ENCODE assay signal across 1 cellular context in the genomic region with DNA sequence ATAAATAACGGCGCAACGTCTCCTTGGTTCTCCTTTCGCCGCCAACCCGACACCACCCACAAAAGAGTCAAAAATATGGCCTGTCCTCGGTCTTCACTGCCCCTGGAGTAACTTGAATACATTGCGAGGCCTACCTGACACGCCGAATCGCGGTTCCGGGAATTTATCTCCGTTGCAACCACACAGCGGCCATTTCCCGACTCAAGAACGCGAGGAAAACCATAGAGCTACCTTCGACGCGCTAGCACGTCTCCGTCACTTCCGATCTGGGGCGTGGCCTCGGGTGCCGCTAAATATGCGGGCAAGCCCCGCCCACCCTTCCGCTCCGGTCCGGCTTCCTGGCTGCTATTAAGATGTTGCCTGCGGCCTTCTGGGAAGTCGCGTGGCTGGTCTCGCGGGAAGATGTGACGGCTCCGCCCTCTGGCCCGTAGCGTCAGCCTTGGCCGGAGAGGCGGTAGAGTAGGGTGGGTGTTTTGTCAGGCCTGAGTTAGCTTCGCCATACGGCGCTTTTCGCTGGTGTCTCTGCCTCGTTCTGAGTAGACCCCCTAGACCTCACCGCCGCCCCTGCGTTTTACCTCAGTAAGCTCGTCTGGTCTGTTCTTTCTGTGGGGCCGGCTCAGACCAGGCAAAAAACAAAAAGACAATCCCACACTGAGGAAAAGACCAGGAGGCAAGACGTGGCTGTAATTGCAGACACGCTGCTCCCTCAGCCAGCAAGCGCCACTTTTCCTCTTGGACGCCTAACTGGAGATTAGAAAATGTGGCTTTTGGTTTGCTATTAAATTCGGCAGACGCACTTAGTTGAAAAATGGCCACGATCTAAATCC.
TF ChIP-seq lines count a peak whose summit lies in the region.

A gene with protein sequence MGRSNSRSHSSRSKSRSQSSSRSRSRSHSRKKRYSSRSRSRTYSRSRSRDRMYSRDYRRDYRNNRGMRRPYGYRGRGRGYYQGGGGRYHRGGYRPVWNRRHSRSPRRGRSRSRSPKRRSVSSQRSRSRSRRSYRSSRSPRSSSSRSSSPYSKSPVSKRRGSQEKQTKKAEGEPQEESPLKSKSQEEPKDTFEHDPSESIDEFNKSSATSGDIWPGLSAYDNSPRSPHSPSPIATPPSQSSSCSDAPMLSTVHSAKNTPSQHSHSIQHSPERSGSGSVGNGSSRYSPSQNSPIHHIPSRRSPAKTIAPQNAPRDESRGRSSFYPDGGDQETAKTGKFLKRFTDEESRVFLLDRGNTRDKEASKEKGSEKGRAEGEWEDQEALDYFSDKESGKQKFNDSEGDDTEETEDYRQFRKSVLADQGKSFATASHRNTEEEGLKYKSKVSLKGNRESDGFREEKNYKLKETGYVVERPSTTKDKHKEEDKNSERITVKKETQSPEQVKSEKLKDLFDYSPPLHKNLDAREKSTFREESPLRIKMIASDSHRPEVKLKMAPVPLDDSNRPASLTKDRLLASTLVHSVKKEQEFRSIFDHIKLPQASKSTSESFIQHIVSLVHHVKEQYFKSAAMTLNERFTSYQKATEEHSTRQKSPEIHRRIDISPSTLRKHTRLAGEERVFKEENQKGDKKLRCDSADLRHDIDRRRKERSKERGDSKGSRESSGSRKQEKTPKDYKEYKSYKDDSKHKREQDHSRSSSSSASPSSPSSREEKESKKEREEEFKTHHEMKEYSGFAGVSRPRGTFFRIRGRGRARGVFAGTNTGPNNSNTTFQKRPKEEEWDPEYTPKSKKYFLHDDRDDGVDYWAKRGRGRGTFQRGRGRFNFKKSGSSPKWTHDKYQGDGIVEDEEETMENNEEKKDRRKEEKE (minus strand): TSS at position 268 of the 827 bp plus-strand sequence. CDS start 9,980 bp downstream, outside the sequence.

TF ChIP-seq in K562, 482 proteins besides CTCF, POLR2A, EP300 and RAD21 (continued from another document and continues in another):
- TF ChIP-seq, protein P1, sequence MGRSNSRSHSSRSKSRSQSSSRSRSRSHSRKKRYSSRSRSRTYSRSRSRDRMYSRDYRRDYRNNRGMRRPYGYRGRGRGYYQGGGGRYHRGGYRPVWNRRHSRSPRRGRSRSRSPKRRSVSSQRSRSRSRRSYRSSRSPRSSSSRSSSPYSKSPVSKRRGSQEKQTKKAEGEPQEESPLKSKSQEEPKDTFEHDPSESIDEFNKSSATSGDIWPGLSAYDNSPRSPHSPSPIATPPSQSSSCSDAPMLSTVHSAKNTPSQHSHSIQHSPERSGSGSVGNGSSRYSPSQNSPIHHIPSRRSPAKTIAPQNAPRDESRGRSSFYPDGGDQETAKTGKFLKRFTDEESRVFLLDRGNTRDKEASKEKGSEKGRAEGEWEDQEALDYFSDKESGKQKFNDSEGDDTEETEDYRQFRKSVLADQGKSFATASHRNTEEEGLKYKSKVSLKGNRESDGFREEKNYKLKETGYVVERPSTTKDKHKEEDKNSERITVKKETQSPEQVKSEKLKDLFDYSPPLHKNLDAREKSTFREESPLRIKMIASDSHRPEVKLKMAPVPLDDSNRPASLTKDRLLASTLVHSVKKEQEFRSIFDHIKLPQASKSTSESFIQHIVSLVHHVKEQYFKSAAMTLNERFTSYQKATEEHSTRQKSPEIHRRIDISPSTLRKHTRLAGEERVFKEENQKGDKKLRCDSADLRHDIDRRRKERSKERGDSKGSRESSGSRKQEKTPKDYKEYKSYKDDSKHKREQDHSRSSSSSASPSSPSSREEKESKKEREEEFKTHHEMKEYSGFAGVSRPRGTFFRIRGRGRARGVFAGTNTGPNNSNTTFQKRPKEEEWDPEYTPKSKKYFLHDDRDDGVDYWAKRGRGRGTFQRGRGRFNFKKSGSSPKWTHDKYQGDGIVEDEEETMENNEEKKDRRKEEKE (IDR thresholded peaks at IDR 0.05; ENCODE audit: borderline replicate concordance in 1 of 2, control insufficient read depth in 1 of 2, low read depth in 2 of 2, low read length in 1 of 2) = 0 out of 4 replicates have a peak, but pooled peaks of 1 of the 2 experiments have one; percentile 24
- TF ChIP-seq POLR3A (IDR thresholded peaks at IDR 0.05; ENCODE audit: borderline replicate concordance, extremely low read depth, insufficient read depth, insufficient read length) (no peak), RBM17 (IDR thresholded peaks at IDR 0.05; ENCODE audit: borderline replicate concordance, low read depth, low read length) (no peak), ZNF3 (CRISPR knock-in tag; IDR thresholded peaks at IDR 0.05) (no peak), KLF13 (tag; IDR thresholded peaks at IDR 0.05; ENCODE audit: borderline replicate concordance, low read depth) (no peak; the same call in 1 of the 2 replicates), C11orf30 (IDR thresholded peaks at IDR 0.05; ENCODE audit: low read depth) (no peak), ZNF263 (CRISPR knock-in tag; IDR thresholded peaks at IDR 0.05; ENCODE audit: borderline replicate concordance) (no peak; the same call in 1 of the 2 replicates), RBM15 (IDR thresholded peaks at IDR 0.05; ENCODE audit: insufficient read depth, low read length) (no peak), HMG20B (CRISPR knock-in tag; IDR thresholded peaks at IDR 0.05) (no peak), HDAC3 (IDR thresholded peaks at IDR 0.05; ENCODE audit: borderline replicate concordance, partially characterized antibody) (no peak), ZNF444 (CRISPR knock-in tag; IDR thresholded peaks at IDR 0.05) (0 out of 2 replicates have a peak, but pooled peaks have one; percentile 65), ZNF445 (CRISPR knock-in tag; IDR thresholded peaks at IDR 0.05; ENCODE audit: low read depth) (no peak), ZFPM2 (CRISPR knock-in tag; IDR thresholded peaks at IDR 0.05) (0 out of 2 replicates have a peak, but pooled peaks have one; percentile 84), CREBBP (IDR thresholded peaks at IDR 0.05; ENCODE audit: low read depth, low read length) (no peak), PYGO2 (tag; IDR thresholded peaks at IDR 0.05) (peak; percentile 54; the same call in 1 of the 2 replicates), NFATC3 (IDR thresholded peaks at IDR 0.05) (no peak), CCAR2 (IDR thresholded peaks at IDR 0.05; ENCODE audit: low read depth, low read length) (no peak), KAT8 (IDR thresholded peaks at IDR 0.05; ENCODE audit: low read depth) (peak; percentile 52; the same call in 1 of the 2 replicates), POLR2G (IDR thresholded peaks at IDR 0.05; ENCODE audit: low read depth, low read length) (peak; percentile 96), POLR2AphosphoS2 (IDR thresholded peaks at IDR 0.05; ENCODE audit: low read length) (peak; percentile 92), ZNF232 (CRISPR knock-in tag; IDR thresholded peaks at IDR 0.05) (0 out of 2 replicates have a peak, but pooled peaks have one; percentile 14), COPS2 (conservative IDR thresholded peaks at IDR 0.05) (no peak), KLF16 (IDR thresholded peaks at IDR 0.05) (no peak), ZNF311 (CRISPR knock-in tag; IDR thresholded peaks at IDR 0.05) (no peak), FOXJ2 (tag; IDR thresholded peaks at IDR 0.05) (peak; percentile 57), ZNF347 (CRISPR knock-in tag; IDR thresholded peaks at IDR 0.05; ENCODE audit: low read depth) (0 out of 2 replicates have a peak, but pooled peaks have one; percentile 65), ZNF174 (CRISPR knock-in tag; IDR thresholded peaks at IDR 0.05) (peak; percentile 43; the same call in 1 of the 2 replicates), CBX1 (IDR thresholded peaks at IDR 0.05; ENCODE audit: low read depth) (peak; percentile 68; the same call in 1 of the 2 replicates), SMARCE1 (IDR thresholded peaks at IDR 0.05) (no peak; the same call in 1 of the 2 replicates), SMAD2 (IDR thresholded peaks at IDR 0.05; ENCODE audit: low read depth, low read length) (no peak), TFAM (CRISPR knock-in tag; conservative IDR thresholded peaks at IDR 0.05) (no peak), BDP1 (IDR thresholded peaks at IDR 0.05; ENCODE audit: insufficient read depth, insufficient read length) (no peak), L3MBTL2 (IDR thresholded peaks at IDR 0.05) (peak; percentile 76; the same call in 1 of the 2 replicates)
- TF ChIP-seq, protein P2, sequence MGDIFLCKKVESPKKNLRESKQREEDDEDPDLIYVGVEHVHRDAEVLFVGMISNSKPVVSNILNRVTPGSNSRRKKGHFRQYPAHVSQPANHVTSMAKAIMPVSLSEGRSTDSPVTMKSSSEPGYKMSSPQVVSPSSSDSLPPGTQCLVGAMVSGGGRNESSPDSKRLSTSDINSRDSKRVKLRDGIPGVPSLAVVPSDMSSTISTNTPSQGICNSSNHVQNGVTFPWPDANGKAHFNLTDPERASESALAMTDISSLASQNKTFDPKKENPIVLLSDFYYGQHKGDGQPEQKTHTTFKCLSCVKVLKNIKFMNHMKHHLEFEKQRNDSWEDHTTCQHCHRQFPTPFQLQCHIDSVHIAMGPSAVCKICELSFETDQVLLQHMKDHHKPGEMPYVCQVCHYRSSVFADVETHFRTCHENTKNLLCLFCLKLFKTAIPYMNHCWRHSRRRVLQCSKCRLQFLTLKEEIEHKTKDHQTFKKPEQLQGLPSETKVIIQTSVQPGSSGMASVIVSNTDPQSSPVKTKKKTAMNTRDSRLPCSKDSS (IDR thresholded peaks at IDR 0.05; ENCODE audit: low read depth, partially characterized antibody) = no peak
- TF ChIP-seq, protein P3, sequence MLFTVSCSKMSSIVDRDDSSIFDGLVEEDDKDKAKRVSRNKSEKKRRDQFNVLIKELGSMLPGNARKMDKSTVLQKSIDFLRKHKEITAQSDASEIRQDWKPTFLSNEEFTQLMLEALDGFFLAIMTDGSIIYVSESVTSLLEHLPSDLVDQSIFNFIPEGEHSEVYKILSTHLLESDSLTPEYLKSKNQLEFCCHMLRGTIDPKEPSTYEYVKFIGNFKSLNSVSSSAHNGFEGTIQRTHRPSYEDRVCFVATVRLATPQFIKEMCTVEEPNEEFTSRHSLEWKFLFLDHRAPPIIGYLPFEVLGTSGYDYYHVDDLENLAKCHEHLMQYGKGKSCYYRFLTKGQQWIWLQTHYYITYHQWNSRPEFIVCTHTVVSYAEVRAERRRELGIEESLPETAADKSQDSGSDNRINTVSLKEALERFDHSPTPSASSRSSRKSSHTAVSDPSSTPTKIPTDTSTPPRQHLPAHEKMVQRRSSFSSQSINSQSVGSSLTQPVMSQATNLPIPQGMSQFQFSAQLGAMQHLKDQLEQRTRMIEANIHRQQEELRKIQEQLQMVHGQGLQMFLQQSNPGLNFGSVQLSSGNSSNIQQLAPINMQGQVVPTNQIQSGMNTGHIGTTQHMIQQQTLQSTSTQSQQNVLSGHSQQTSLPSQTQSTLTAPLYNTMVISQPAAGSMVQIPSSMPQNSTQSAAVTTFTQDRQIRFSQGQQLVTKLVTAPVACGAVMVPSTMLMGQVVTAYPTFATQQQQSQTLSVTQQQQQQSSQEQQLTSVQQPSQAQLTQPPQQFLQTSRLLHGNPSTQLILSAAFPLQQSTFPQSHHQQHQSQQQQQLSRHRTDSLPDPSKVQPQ (CRISPR knock-in tag; IDR thresholded peaks at IDR 0.05; ENCODE audit: borderline replicate concordance) = no peak
- TF ChIP-seq, protein P4, sequence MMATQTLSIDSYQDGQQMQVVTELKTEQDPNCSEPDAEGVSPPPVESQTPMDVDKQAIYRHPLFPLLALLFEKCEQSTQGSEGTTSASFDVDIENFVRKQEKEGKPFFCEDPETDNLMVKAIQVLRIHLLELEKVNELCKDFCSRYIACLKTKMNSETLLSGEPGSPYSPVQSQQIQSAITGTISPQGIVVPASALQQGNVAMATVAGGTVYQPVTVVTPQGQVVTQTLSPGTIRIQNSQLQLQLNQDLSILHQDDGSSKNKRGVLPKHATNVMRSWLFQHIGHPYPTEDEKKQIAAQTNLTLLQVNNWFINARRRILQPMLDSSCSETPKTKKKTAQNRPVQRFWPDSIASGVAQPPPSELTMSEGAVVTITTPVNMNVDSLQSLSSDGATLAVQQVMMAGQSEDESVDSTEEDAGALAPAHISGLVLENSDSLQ (IDR thresholded peaks at IDR 0.05) = peak; percentile 82
- TF ChIP-seq, protein P5, sequence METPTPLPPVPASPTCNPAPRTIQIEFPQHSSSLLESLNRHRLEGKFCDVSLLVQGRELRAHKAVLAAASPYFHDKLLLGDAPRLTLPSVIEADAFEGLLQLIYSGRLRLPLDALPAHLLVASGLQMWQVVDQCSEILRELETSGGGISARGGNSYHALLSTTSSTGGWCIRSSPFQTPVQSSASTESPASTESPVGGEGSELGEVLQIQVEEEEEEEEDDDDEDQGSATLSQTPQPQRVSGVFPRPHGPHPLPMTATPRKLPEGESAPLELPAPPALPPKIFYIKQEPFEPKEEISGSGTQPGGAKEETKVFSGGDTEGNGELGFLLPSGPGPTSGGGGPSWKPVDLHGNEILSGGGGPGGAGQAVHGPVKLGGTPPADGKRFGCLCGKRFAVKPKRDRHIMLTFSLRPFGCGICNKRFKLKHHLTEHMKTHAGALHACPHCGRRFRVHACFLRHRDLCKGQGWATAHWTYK (CRISPR knock-in tag; IDR thresholded peaks at IDR 0.05) = peak; percentile 91
- TF ChIP-seq, protein P6, sequence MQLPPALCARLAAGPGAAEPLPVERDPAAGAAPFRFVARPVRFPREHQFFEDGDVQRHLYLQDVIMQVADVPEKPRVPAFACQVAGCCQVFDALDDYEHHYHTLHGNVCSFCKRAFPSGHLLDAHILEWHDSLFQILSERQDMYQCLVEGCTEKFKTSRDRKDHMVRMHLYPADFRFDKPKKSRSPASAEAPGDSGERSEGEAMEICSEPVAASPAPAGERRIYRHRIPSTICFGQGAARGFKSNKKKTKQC (CRISPR knock-in tag; IDR thresholded peaks at IDR 0.05) = peak; percentile 37
- TF ChIP-seq, protein P7, sequence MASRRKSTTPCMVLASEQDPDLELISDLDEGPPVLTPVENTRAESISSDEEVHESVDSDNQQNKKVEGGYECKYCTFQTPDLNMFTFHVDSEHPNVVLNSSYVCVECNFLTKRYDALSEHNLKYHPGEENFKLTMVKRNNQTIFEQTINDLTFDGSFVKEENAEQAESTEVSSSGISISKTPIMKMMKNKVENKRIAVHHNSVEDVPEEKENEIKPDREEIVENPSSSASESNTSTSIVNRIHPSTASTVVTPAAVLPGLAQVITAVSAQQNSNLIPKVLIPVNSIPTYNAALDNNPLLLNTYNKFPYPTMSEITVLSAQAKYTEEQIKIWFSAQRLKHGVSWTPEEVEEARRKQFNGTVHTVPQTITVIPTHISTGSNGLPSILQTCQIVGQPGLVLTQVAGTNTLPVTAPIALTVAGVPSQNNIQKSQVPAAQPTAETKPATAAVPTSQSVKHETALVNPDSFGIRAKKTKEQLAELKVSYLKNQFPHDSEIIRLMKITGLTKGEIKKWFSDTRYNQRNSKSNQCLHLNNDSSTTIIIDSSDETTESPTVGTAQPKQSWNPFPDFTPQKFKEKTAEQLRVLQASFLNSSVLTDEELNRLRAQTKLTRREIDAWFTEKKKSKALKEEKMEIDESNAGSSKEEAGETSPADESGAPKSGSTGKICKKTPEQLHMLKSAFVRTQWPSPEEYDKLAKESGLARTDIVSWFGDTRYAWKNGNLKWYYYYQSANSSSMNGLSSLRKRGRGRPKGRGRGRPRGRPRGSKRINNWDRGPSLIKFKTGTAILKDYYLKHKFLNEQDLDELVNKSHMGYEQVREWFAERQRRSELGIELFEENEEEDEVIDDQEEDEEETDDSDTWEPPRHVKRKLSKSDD (conservative IDR thresholded peaks at IDR 0.05; ENCODE audit: low read length) = peak; percentile 59; the same call in 1 of the 2 replicates
- TF ChIP-seq, protein P8, sequence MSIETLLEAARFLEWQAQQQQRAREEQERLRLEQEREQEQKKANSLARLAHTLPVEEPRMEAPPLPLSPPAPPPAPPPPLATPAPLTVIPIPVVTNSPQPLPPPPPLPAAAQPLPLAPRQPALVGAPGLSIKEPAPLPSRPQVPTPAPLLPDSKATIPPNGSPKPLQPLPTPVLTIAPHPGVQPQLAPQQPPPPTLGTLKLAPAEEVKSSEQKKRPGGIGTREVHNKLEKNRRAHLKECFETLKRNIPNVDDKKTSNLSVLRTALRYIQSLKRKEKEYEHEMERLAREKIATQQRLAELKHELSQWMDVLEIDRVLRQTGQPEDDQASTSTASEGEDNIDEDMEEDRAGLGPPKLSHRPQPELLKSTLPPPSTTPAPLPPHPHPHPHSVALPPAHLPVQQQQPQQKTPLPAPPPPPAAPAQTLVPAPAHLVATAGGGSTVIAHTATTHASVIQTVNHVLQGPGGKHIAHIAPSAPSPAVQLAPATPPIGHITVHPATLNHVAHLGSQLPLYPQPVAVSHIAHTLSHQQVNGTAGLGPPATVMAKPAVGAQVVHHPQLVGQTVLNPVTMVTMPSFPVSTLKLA (conservative IDR thresholded peaks at IDR 0.05) = peak; percentile 54 to 55
